ENCODE assay signal across 10 cellular contexts in the genomic region with DNA sequence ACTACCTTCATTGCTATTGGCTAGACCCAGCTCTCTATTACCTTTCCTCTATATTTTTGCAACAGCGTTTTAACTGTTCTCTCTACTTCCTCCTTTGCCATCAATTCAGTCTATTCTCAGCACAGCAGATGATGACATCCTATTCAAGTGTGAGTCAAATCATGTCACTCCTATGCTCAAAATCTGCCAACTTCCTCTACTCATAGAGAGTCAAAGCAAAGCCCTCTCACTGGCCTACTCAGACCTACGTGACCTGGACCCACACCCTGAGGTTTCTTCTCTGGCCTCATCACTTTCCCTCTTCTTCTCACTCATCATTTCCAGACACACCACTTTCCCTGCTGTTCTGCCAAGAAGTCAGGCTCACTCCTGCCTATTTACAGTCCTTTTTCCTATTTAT.
DNase-seq lines count a peak whose midpoint lies in the region; ATAC-seq, FAIRE-seq and TF ChIP-seq lines count a peak whose summit lies in the region.
"Had no signal": no experiment of that assay in that cellular context is flagged by ENCODE, and none has a peak within 500 bp of the region (broad histone marks: within the 10 kb centered on the region; RNA-seq: fewer than 3 reads in every experiment).

No MANE protein-coding gene starts in this region.

- no peaks in the 10 kb centered on the region for H3K27me3 Mint-ChIP-seq in activated CD4-positive, alpha-beta T cell treated with anti-CD3 and anti-CD28 coated beads for 36 hours
- no peaks in the 10 kb centered on the region for H3K27me3 Mint-ChIP-seq in activated CD4-positive, alpha-beta T cell treated with anti-CD3 and anti-CD28 coated beads, Interleukin-2, amount 10 ng/mL, durations not matched to agents 24 days and 14 days
- no peaks in the 10 kb centered on the region for H3K27me3 Mint-ChIP-seq in T-helper 17 cell

- peak overlapping the region; percentile 84 for H3K27ac Mint-ChIP-seq in activated CD4-positive, alpha-beta T cell treated with anti-CD3 and anti-CD28 coated beads for 36 hours
- H3K27ac Mint-ChIP-seq in activated CD4-positive, alpha-beta T cell treated with anti-CD3 and anti-CD28 coated beads, Interleukin-2, amount 10 ng/mL, durations not matched to agents 24 days and 14 days = no peak overlapping the region
- no peak overlapping the region for H3K27ac Mint-ChIP-seq in T-helper 17 cell

- no peak overlapping the region for H3K27ac ChIP-seq in pancreas

- H3K9me3 Mint-ChIP-seq in activated CD4-positive, alpha-beta T cell treated with anti-CD3 and anti-CD28 coated beads for 36 hours (ENCODE audit: low read depth) = no peaks in the 10 kb centered on the region
- H3K9me3 Mint-ChIP-seq in activated CD4-positive, alpha-beta T cell treated with anti-CD3 and anti-CD28 coated beads, Interleukin-2, amount 10 ng/mL, durations not matched to agents 24 days and 14 days = no peaks in the 10 kb centered on the region

- WGBS in pancreas, 2 donors = 85 to 92% methylated on average over 2 of the region's 2 CpGs

- CTCF ChIA-PET in activated CD4-positive, alpha-beta T cell treated with anti-CD3 and anti-CD28 coated beads for 36 hours (lab: Charles Lee) = no interaction called here

- FAIRE-seq in pancreas (lab: Jason Lieb, UNC) = no peak
- FAIRE-seq: A549, GM18507 had no signal

- POLR2A ChIA-PET in activated CD4-positive, alpha-beta T cell treated with anti-CD3 and anti-CD28 coated beads for 36 hours (lab: Charles Lee) = no interaction called here

- peak; percentile 99 for ATAC-seq in activated CD4-positive, alpha-beta T cell treated with anti-CD3 and anti-CD28 coated beads for 36 hours
- ATAC-seq in HG02938 (IDR thresholded peaks at IDR 0.05; ENCODE audit: unreplicated experiment) = peak; percentile 78
- ATAC-seq in pancreas = peak in 3 of 4 donors; percentile 21 to 41 (median 33)
- ATAC-seq in T-helper 17 cell = no peak

- DNase-seq in activated CD4-positive, alpha-beta T cell treated with anti-CD3 and anti-CD28 coated beads for 36 hours = peak; percentile 49
- DNase-seq in activated CD4-positive, alpha-beta T cell treated with anti-CD3 and anti-CD28 coated beads, Interleukin-2, amount 10 ng/mL, durations not matched to agents 24 days and 14 days = no peak
- DNase-seq in SW480 (ENCODE audit: low spot score) (peak; percentile 4), pancreas (no peak), NCI-H748 (lab: John Stamatoyannopoulos, UW; ENCODE audit: unreplicated experiment) (no peak), T-helper 17 cell (no peak)
- no peak for DNase-seq in activated CD8-positive, alpha-beta memory T cell treated with anti-CD3 and anti-CD28 coated beads, Interleukin-2, amount 50 U/mL, for 48 hours

- no peak overlapping the region for H3K4me3 ChIP-seq in pancreas
- H3K4me3 ChIP-seq: A549 had no signal

- no peaks in the 10 kb centered on the region for H3K36me3 ChIP-seq in pancreas

- no peaks in the 10 kb centered on the region for H3K4me1 ChIP-seq in pancreas

- H3K27me3 ChIP-seq in pancreas = no peaks in the 10 kb centered on the region

- no peaks in the 10 kb centered on the region for H3K36me3 Mint-ChIP-seq in activated CD4-positive, alpha-beta T cell treated with anti-CD3 and anti-CD28 coated beads for 36 hours (ENCODE audit: low read depth)
- no peaks in the 10 kb centered on the region for H3K36me3 Mint-ChIP-seq in activated CD4-positive, alpha-beta T cell treated with anti-CD3 and anti-CD28 coated beads, Interleukin-2, amount 10 ng/mL, durations not matched to agents 24 days and 14 days (ENCODE audit: low read depth)
- H3K36me3 Mint-ChIP-seq in T-helper 17 cell (ENCODE audit: low read depth) = no peaks in the 10 kb centered on the region

- TF ChIP-seq CTCF in pancreas (IDR thresholded peaks at IDR 0.05) = no peak

- H3K4me3 Mint-ChIP-seq in activated CD4-positive, alpha-beta T cell treated with anti-CD3 and anti-CD28 coated beads for 36 hours = no peak overlapping the region
- no peak overlapping the region for H3K4me3 Mint-ChIP-seq in activated CD4-positive, alpha-beta T cell treated with anti-CD3 and anti-CD28 coated beads, Interleukin-2, amount 10 ng/mL, durations not matched to agents 24 days and 14 days
- H3K4me3 Mint-ChIP-seq in T-helper 17 cell = no peak overlapping the region

- peaks cover 8% of the 10 kb centered on the region for H3K4me1 Mint-ChIP-seq in activated CD4-positive, alpha-beta T cell treated with anti-CD3 and anti-CD28 coated beads for 36 hours
- H3K4me1 Mint-ChIP-seq in activated CD4-positive, alpha-beta T cell treated with anti-CD3 and anti-CD28 coated beads, Interleukin-2, amount 10 ng/mL, durations not matched to agents 24 days and 14 days = no peaks in the 10 kb centered on the region
- no peaks in the 10 kb centered on the region for H3K4me1 Mint-ChIP-seq in T-helper 17 cell

- intact Hi-C loops in activated CD4-positive, alpha-beta T cell treated with anti-CD3 and anti-CD28 coated beads for 36 hours (cut with DNase I, micrococcal nuclease) = no loop called here
- intact Hi-C loops in activated CD4-positive, alpha-beta T cell treated with anti-CD3 and anti-CD28 coated beads, Interleukin-2, amount 10 ng/mL, durations not matched to agents 24 days and 14 days (cut with micrococcal nuclease) = no loop called here
- intact Hi-C loops in pancreas (cut with DNase I) = no loop called here

- H3K9me3 ChIP-seq in pancreas = no peaks in the 10 kb centered on the region
- H3K9me3 ChIP-seq in T-helper 17 cell (ENCODE audit: control insufficient read depth, low read length, poor library complexity, severe bottlenecking) = no peaks in the 10 kb centered on the region
- H3K9me3 ChIP-seq: A549 had no signal

Comparison
In these comparisons a context has a peak if more than half of its experiments do, and no peak if none do; other contexts are left out.
1. DNase-seq: peak in activated CD4-positive, alpha-beta T cell treated with anti-CD3 and anti-CD28 coated beads for 36 hours (single experiment) and SW480 (single experiment); none in activated CD4-positive, alpha-beta T cell treated with anti-CD3 and anti-CD28 coated beads, Interleukin-2, amount 10 ng/mL, durations not matched to agents 24 days and 14 days (single experiment), pancreas (0 of 6), activated CD8-positive, alpha-beta memory T cell treated with anti-CD3 and anti-CD28 coated beads, Interleukin-2, amount 50 U/mL, for 48 hours (single experiment), NCI-H748 (single experiment) and T-helper 17 cell (0 of 3).